Comparison of ENCODE assay signal across 19 cellular contexts in genomic region chr18:48333563-48333962, GRCh38.
DNase-seq lines count a peak whose midpoint lies in the region; ATAC-seq and TF ChIP-seq lines count a peak whose summit lies in the region.
"Had no signal": no experiment of that assay in that cellular context is flagged by ENCODE, and none has a peak within 500 bp of the region (broad histone marks: within the 10 kb centered on the region; RNA-seq: fewer than 3 reads in every experiment).

No MANE protein-coding gene starts in this region.

- TF ChIP-seq CTCF in DND-41 (IDR thresholded peaks at IDR 0.05; ENCODE audit: borderline replicate concordance, extremely low read depth, low read length, poor library complexity, severe bottlenecking) = no peak

- peak; percentile 56; the same call in 2 of the 3 replicates for ATAC-seq in DND-41 (ENCODE audit: insufficient read depth, low read depth)
- ATAC-seq in GM21528 (IDR thresholded peaks at IDR 0.05; ENCODE audit: low FRiP score, unreplicated experiment) = no peak
- ATAC-seq: left lobe of liver, psoas muscle had no signal

- no peak overlapping the region for H3K9ac ChIP-seq in DND-41 (ENCODE audit: low read depth, low read length)

- no peak overlapping the region for H3K4me2 ChIP-seq in DND-41 (ENCODE audit: insufficient read depth, low read length)

- DNase-seq in DND-41 (peak; percentile 15), NCI-H2107 treated with DMSO at 0.1 percent for 48 hours (lab: John Stamatoyannopoulos, UW; ENCODE audit: unreplicated experiment) (peak; percentile 41), amniotic epithelial cell (ENCODE audit: low read depth) (peak; percentile 11), retina (peak; percentile 87)
- no peak for DNase-seq in stimulated activated naive CD4-positive, alpha-beta T cell treated with Interleukin-2 at 50 U/mL for 16 hours (lab: John Stamatoyannopoulos, UW)
- DNase-seq in effector CD8-positive, alpha-beta T cell (lab: John Stamatoyannopoulos, UW) = no peak
- no peak for DNase-seq in stimulated activated CD4-positive, alpha-beta T cell treated with anti-CD3 and anti-CD28 coated beads, Interleukin-4, amount 100 ng/mL, for 24 hours
- DNase-seq: activated CD8-positive, alpha-beta memory T cell treated with anti-CD3 and anti-CD28 coated beads, Interleukin-2, amount 50 U/mL, for 48 hours; activated gamma-delta T cell; CD8-positive, alpha-beta memory T cell; dermis blood vessel endothelial cell; HFFc6; NCI-H1694; NCI-H774; psoas muscle; small intestine; stimulated activated CD4-positive, alpha-beta T cell treated with anti-CD3 and anti-CD28 coated beads, Interleukin-4, amount 100 ng/mL, for 1 hour had no signal

- H3K27me3 ChIP-seq in DND-41 (ENCODE audit: insufficient read depth, low read length, poor library complexity) = peaks cover 19% of the 10 kb centered on the region

- H3K79me2 ChIP-seq in DND-41 (ENCODE audit: insufficient read depth, low read length) = no peaks in the 10 kb centered on the region

- H3K36me3 ChIP-seq in DND-41 (ENCODE audit: insufficient read depth, low read length) = no peaks in the 10 kb centered on the region

- H4K20me1 ChIP-seq in DND-41 (ENCODE audit: insufficient read depth, low read length) = no peaks in the 10 kb centered on the region

- H3K27ac ChIP-seq in DND-41 (ENCODE audit: low read length) = no peak overlapping the region
- H3K27ac ChIP-seq: psoas muscle had no signal

- H3K4me1 ChIP-seq in DND-41 (ENCODE audit: insufficient read depth, low read length) = no peaks in the 10 kb centered on the region
- H3K4me1 ChIP-seq: psoas muscle had no signal

- no peak overlapping the region for H2AFZ ChIP-seq in DND-41 (ENCODE audit: low read depth, low read length)

- no peaks in the 10 kb centered on the region for H3K9me3 ChIP-seq in DND-41 (ENCODE audit: insufficient read depth, low read length, severe bottlenecking)
- H3K9me3 ChIP-seq: psoas muscle had no signal

- H3K4me3 ChIP-seq in DND-41 (ENCODE audit: low read depth in 1 of 2, low read length in 2 of 2) = no peak overlapping the region
- H3K4me3 ChIP-seq: psoas muscle had no signal

Comparison
In these comparisons a context has a peak if more than half of its experiments do, and no peak if none do; other contexts are left out.
1. DNase-seq: peak in DND-41 (single experiment), NCI-H2107 treated with DMSO at 0.1 percent for 48 hours (single experiment), amniotic epithelial cell (single experiment) and retina (single experiment); none in stimulated activated naive CD4-positive, alpha-beta T cell treated with Interleukin-2 at 50 U/mL for 16 hours (single experiment), effector CD8-positive, alpha-beta T cell (single experiment) and stimulated activated CD4-positive, alpha-beta T cell treated with anti-CD3 and anti-CD28 coated beads, Interleukin-4, amount 100 ng/mL, for 24 hours (single experiment).